12 cellular contexts compared by ENCODE assay signal in genomic region chr6:17149581-17149980, GRCh38. TPM values are rescaled to one million over a fixed set of nuclear protein-coding genes. Genes with fewer than 3 reads are reported as not detected.
DNase-seq lines count a peak whose midpoint lies in the region.
"Had no signal": no experiment of that assay in that cellular context is flagged by ENCODE, and none has a peak within 500 bp of the region (broad histone marks: within the 10 kb centered on the region; RNA-seq: fewer than 3 reads in every experiment).

No MANE protein-coding gene starts in this region.

- peak; percentile 71 for DNase-seq in NCI-H2171 treated with DMSO at 0.1 percent for 48 hours (lab: John Stamatoyannopoulos, UW)
- DNase-seq in NCI-H2171 (lab: John Stamatoyannopoulos, UW) = no peak
- DNase-seq in NCI-H524 (lab: John Stamatoyannopoulos, UW) = peak; percentile 85 to 98
- peak; percentile 46 for DNase-seq in NCI-H82 treated with DMSO at 0.1 percent for 48 hours (lab: John Stamatoyannopoulos, UW; ENCODE audit: unreplicated experiment)
- no peak for DNase-seq in NCI-H510A (lab: John Stamatoyannopoulos, UW)
- no peak for DNase-seq in H4 (ENCODE audit: low spot score)
- no peak for DNase-seq in midbrain (lab: John Stamatoyannopoulos, UW)
- DNase-seq: CD4-positive, alpha-beta memory T cell; DMS79 treated with DMSO at 0.1 percent for 48 hours; GF-D8 had no signal

RNA-seq across cellular contexts. Expression of gene STMND1, which starts 47.7 kb away (rescaled TPM):
- total RNA-seq in H4 (2014; rRNA removed; shearing (Covaris generic)) = not detected in 2 replicates
- total RNA-seq: CD4-positive, alpha-beta memory T cell; H1; HepG2 had no signal

Comparison
In these comparisons a context has a peak if more than half of its experiments do, and no peak if none do; other contexts are left out.
1. DNase-seq: peak in NCI-H2171 treated with DMSO at 0.1 percent for 48 hours (single experiment), NCI-H524 (2 of 2) and NCI-H82 treated with DMSO at 0.1 percent for 48 hours (single experiment); none in NCI-H2171 (single experiment), NCI-H510A (single experiment), H4 (single experiment) and midbrain (single experiment).